In the genomic region with DNA sequence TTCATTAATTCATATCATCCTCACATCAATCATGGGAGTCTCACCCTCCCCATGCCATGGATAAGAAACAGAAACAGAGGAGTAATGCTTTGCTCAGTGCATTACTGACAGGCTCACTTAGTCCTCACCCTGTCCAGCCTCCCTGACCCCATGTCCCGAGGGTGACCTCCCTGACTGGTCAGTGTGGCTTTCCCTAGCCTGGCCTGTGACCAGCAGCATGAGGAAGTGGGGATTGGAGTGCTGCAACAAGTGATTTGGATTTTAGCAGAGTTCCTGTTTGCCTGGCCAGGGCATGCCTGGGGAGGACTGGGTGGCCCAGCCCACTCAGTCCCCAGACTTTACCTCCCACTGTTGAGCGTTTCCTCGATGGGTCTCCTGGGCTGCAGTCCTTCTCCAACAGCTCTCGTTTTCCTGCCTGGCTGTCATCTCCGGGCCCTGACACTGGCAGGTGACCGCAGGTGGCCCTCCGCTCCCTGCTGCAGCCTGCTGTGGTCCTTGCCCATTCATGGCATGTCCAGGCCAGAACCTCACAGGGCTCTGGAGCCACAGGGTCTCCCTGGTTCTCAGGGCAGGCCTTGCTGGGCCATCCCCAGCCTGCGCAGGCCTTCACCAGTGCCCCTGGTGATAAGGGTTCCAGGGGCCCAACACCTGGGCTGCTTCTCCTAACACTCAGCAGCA, we compare ENCODE assay signal across 17 cellular contexts. TPM values are rescaled to one million over a fixed set of nuclear protein-coding genes. Genes with fewer than 3 reads are reported as not detected.
DNase-seq lines count a peak whose midpoint lies in the region; ATAC-seq and TF ChIP-seq lines count a peak whose summit lies in the region.
"Had no signal": no experiment of that assay in that cellular context is flagged by ENCODE, and none has a peak within 500 bp of the region (broad histone marks: within the 10 kb centered on the region; RNA-seq: fewer than 3 reads in every experiment).

No MANE protein-coding gene starts in this region.

- peaks cover 59% of the 10 kb centered on the region for H3K4me1 ChIP-seq in left ventricle myocardium inferior
- H3K4me1 ChIP-seq in trophoblast cell (ENCODE audit: control insufficient read depth in 1 of 2, insufficient read depth in 2 of 2, low read length in 2 of 2) = peaks cover 0 to 8% of the 10 kb centered on the region in 2 experiments

- no peak for ATAC-seq in HG03432 (IDR thresholded peaks at IDR 0.05; ENCODE audit: unreplicated experiment)
- no peak for ATAC-seq in GM19328 (IDR thresholded peaks at IDR 0.05; ENCODE audit: unreplicated experiment)
- no peak for ATAC-seq in HG03469 (IDR thresholded peaks at IDR 0.05; ENCODE audit: unreplicated experiment)
- ATAC-seq: effector memory CD8-positive, alpha-beta T cell; natural killer cell treated with Interleukin-12 subunit alpha and Interleukin-12 subunit beta and Interleukin-15 and Interleukin-18, amount 100 ng/mL, for 72 hours had no signal

- no peak overlapping the region for H3K9ac ChIP-seq in trophoblast cell (ENCODE audit: low read length)

- no peak overlapping the region for H3K4me3 ChIP-seq in left ventricle myocardium inferior
- no peak overlapping the region for H3K4me3 ChIP-seq in trophoblast cell (ENCODE audit: low read depth, low read length)
- H3K4me3 ChIP-seq: Peyer's patch had no signal

- H4K12ac ChIP-seq in trophoblast cell (ENCODE audit: low read depth, low read length) = no peak overlapping the region

- WGBS in trophoblast cell (ENCODE audit: extremely low coverage, insufficient coverage, insufficient read length) = no CpG with 5 or more reads among the region's 8 CpGs

- H3K79me2 ChIP-seq in trophoblast cell (ENCODE audit: control insufficient read depth, insufficient read depth, low read length, poor library complexity) = no peaks in the 10 kb centered on the region

- H2BK12ac ChIP-seq in trophoblast cell (ENCODE audit: low read length) = no peak overlapping the region

- H3K27me3 ChIP-seq in left ventricle myocardium inferior (ENCODE audit: low read depth) = no peaks in the 10 kb centered on the region
- no peaks in the 10 kb centered on the region for H3K27me3 ChIP-seq in trophoblast cell (ENCODE audit: insufficient read depth, low read length)

- H3K36me3 ChIP-seq in left ventricle myocardium inferior = no peaks in the 10 kb centered on the region
- no peaks in the 10 kb centered on the region for H3K36me3 ChIP-seq in trophoblast cell (ENCODE audit: control insufficient read depth in 1 of 2, insufficient read depth in 2 of 2, low read length in 2 of 2)
- H3K36me3 ChIP-seq: Peyer's patch, thoracic aorta had no signal

- H2BK120ac ChIP-seq in trophoblast cell (ENCODE audit: insufficient read depth, low read length, poor library complexity) = no peak overlapping the region

- H4K8ac ChIP-seq in trophoblast cell (ENCODE audit: low read depth, low read length) = no peak overlapping the region

- no peak for TF ChIP-seq CTCF in left ventricle myocardium inferior (IDR thresholded peaks at IDR 0.05; ENCODE audit: borderline replicate concordance)

- no peak overlapping the region for H4K91ac ChIP-seq in trophoblast cell (ENCODE audit: low read depth, low read length)

- H3K18ac ChIP-seq in trophoblast cell (ENCODE audit: low read length) = no peak overlapping the region

- no peak overlapping the region for H2BK5ac ChIP-seq in trophoblast cell (ENCODE audit: low read depth, low read length, poor library complexity)

- no peaks in the 10 kb centered on the region for H3K79me1 ChIP-seq in trophoblast cell (ENCODE audit: low read length)

- H3K14ac ChIP-seq in trophoblast cell (ENCODE audit: low read length) = no peak overlapping the region

- H2AFZ ChIP-seq in trophoblast cell (ENCODE audit: insufficient read depth, low read length, poor library complexity) = no peak overlapping the region

- H2AK5ac ChIP-seq in trophoblast cell (ENCODE audit: low read length) = no peak overlapping the region

- H3K23ac ChIP-seq in trophoblast cell (ENCODE audit: low read length) = no peak overlapping the region

- H3K9me3 ChIP-seq in left ventricle myocardium inferior (replicated peaks) (no peaks in the 10 kb centered on the region), trophoblast cell (ENCODE audit: insufficient read depth, low read depth, low read length) (no peaks in the 10 kb centered on the region)
- H3K9me3 ChIP-seq: Peyer's patch, thoracic aorta had no signal

- intact Hi-C loops in left ventricle myocardium inferior (cut with micrococcal nuclease) = no loop called here

- H3K4me2 ChIP-seq in trophoblast cell (ENCODE audit: low read length) = no peak overlapping the region

- DNase-seq in AML-193 (lab: John Stamatoyannopoulos, UW) (peak; percentile 43 to 50), UCSD-AML1 (lab: John Stamatoyannopoulos, UW; ENCODE audit: unreplicated experiment) (peak; percentile 22), left ventricle myocardium inferior (peak; percentile 71), trophoblast cell (peak; percentile 26 to 27), NCI-H2227 treated with DMSO at 0.1 percent for 48 hours (lab: John Stamatoyannopoulos, UW) (no peak)
- DNase-seq: effector memory CD8-positive, alpha-beta T cell; foreskin melanocyte; stimulated activated CD4-positive, alpha-beta T cell treated with anti-CD3 and anti-CD28 coated beads, Interleukin-12 subunit alpha, Interleukin-12 subunit beta, amount 100 ng/mL, for 4 hours had no signal

- peak overlapping the region; percentile 59 for H3K27ac ChIP-seq in left ventricle myocardium inferior (replicated peaks)
- H3K27ac ChIP-seq in trophoblast cell (ENCODE audit: low read depth, low read length) = no peak overlapping the region
- H3K27ac ChIP-seq: thoracic aorta had no signal

- H3K4ac ChIP-seq in trophoblast cell (ENCODE audit: low read depth, low read length) = no peak overlapping the region

RNA-seq across cellular contexts. Expression of gene TMIE, which starts 1.2 kb away (rescaled TPM):
- 1.5 TPM for total RNA-seq in left ventricle myocardium inferior
- polyA plus RNA-seq in trophoblast cell (2013) = 0.07 TPM in 2 replicates
- total RNA-seq: activated T-helper 2 cell treated with anti-CD3 and anti-CD28 coated beads, Interferon-gamma antibody, Interleukin-2, Interleukin-4, amounts not matched to agents 10 μg/mL and 5 μg/mL and 100 μg/mL, durations not matched to agents 14 hours and 24 hours and 36 hours; natural killer cell treated with Interleukin-12 subunit alpha and Interleukin-12 subunit beta and Interleukin-15 and Interleukin-18, amount 100 ng/mL, for 72 hours; T-helper 2 cell treated with Interferon-gamma antibody and Interleukin-4, amounts not matched to agents 100 ng/mL and 5 ng/mL, for 36 hours; thoracic aorta had no signal

RNA-seq across cellular contexts. Expression of gene ALS2CL, which starts 6.5 kb away (rescaled TPM):
- 33.7 TPM for total RNA-seq in left ventricle myocardium inferior
- 11.3 and 13.5 TPM in 2 replicates for polyA plus RNA-seq in trophoblast cell (2013)

RNA-seq across cellular contexts. Expression of gene PRSS50, which starts 17.7 kb away (rescaled TPM):
- 0.22 TPM for total RNA-seq in left ventricle myocardium inferior
- 0.07 and 0.16 TPM in 2 replicates for polyA plus RNA-seq in trophoblast cell (2013)
- total RNA-seq: activated T-helper 2 cell treated with anti-CD3 and anti-CD28 coated beads, Interferon-gamma antibody, Interleukin-2, Interleukin-4, amounts not matched to agents 10 μg/mL and 5 μg/mL and 100 μg/mL, durations not matched to agents 14 hours and 24 hours and 36 hours; natural killer cell treated with Interleukin-12 subunit alpha and Interleukin-12 subunit beta and Interleukin-15 and Interleukin-18, amount 100 ng/mL, for 72 hours; NCI-H460; Peyer's patch; T-helper 2 cell treated with Interferon-gamma antibody and Interleukin-4, amounts not matched to agents 100 ng/mL and 5 ng/mL, for 36 hours had no signal
